In genomic region chr19:2841858-2842574, GRCh38 we compare ENCODE assay signal across 8 cellular contexts. TPM values are rescaled to one million over a fixed set of nuclear protein-coding genes. Genes with fewer than 3 reads are reported as not detected.
DNase-seq lines count a peak whose midpoint lies in the region; ATAC-seq, FAIRE-seq and TF ChIP-seq lines count a peak whose summit lies in the region.

No MANE protein-coding gene starts in this region.

- no peaks in the 10 kb centered on the region for H3K4me1 ChIP-seq in ACC112 (ENCODE audit: control insufficient read depth, insufficient read depth, low read length, unreplicated experiment)
- no peaks in the 10 kb centered on the region for H3K4me1 ChIP-seq in fibroblast of lung (ENCODE audit: control insufficient read depth, extremely low read depth, insufficient read depth, low read length)
- H3K4me1 ChIP-seq in parathyroid adenoma = no peaks in the 10 kb centered on the region

- H3K27me3 ChIP-seq in ACC112 (ENCODE audit: insufficient read depth, low read length) (no peaks in the 10 kb centered on the region), fibroblast of lung (ENCODE audit: control insufficient read depth, insufficient read depth, low read length) (no peaks in the 10 kb centered on the region), parathyroid adenoma (ENCODE audit: control insufficient read depth, insufficient read depth, low read length) (no peaks in the 10 kb centered on the region)

- H3K9ac ChIP-seq in fibroblast of lung (ENCODE audit: insufficient read depth, low read length) (peak overlapping the region; percentile 85), parathyroid adenoma (peak overlapping the region; percentile 57)

- H2AFZ ChIP-seq in ACC112 (ENCODE audit: low read length, unreplicated experiment) (peak overlapping the region; percentile 14), fibroblast of lung (ENCODE audit: low read length) (no peak overlapping the region), parathyroid adenoma (peak overlapping the region; percentile 52)

- H3K4me3 ChIP-seq in ACC112 (ENCODE audit: low read depth, low read length) (peak overlapping the region; percentile 87), fibroblast of lung (replicated peaks in 1 of 4; ENCODE audit: control extremely low read depth in 1 of 4, insufficient read depth in 1 of 4, low read depth in 3 of 4, low read length in 4 of 4) (peak overlapping the region; percentile 63 to 83 (median 80)), parathyroid adenoma (ENCODE audit: low read depth, low read length) (peak overlapping the region; percentile 68)

- in situ Hi-C loops in KBM-7 (cut with MboI; ENCODE audit: low pct_unique_long_range_greater_than_20kb, low sequenced_read_pairs) = no loop called here

- H3K79me2 ChIP-seq in ACC112 (ENCODE audit: control insufficient read depth, insufficient read depth, low read length, unreplicated experiment) = peaks cover 9% of the 10 kb centered on the region
- H3K79me2 ChIP-seq in fibroblast of lung (ENCODE audit: control insufficient read depth, insufficient read depth, low read length) = peaks cover 2% of the 10 kb centered on the region
- peaks cover 13% of the 10 kb centered on the region for H3K79me2 ChIP-seq in parathyroid adenoma

- no peaks in the 10 kb centered on the region for H3K9me3 ChIP-seq in fibroblast of lung (ENCODE audit: control insufficient read depth, insufficient read depth, low read depth, low read length)
- H3K9me3 ChIP-seq in parathyroid adenoma (ENCODE audit: control insufficient read depth, low read length) = no peaks in the 10 kb centered on the region

- FAIRE-seq in RCC 7860 (lab: Jason Lieb, UNC) = no peak

- CTCF ChIA-PET in RWPE1 (lab: Yijun Ruan, JAX) = no interaction called here

- peak; percentile 20 for ATAC-seq in GM19397 (IDR thresholded peaks at IDR 0.05; ENCODE audit: unreplicated experiment)

- H4K20me1 ChIP-seq in fibroblast of lung (ENCODE audit: control insufficient read depth, extremely low read depth, insufficient read depth, low read length) = no peaks in the 10 kb centered on the region

- peak overlapping the region; percentile 92 for H3K4me2 ChIP-seq in fibroblast of lung (ENCODE audit: extremely low read depth, insufficient read depth, low read length)
- peak overlapping the region; percentile 93 for H3K4me2 ChIP-seq in parathyroid adenoma (ENCODE audit: low read length)

- H3K36me3 ChIP-seq in ACC112 (ENCODE audit: insufficient read depth, low read length) (peaks cover 10% of the 10 kb centered on the region; the same call in 1 of the 2 replicates), fibroblast of lung (ENCODE audit: control insufficient read depth, insufficient read depth, low read length) (no peaks in the 10 kb centered on the region), parathyroid adenoma (ENCODE audit: control insufficient read depth, insufficient read depth, low read length) (no peaks in the 10 kb centered on the region)

- peak; percentile 18 for DNase-seq in RWPE1 (ENCODE audit: low spot score)
- DNase-seq in fibroblast of lung (ENCODE audit: low read depth in 2 of 2) = no peak
- DNase-seq in LoVo (ENCODE audit: low spot score) = no peak
- no peak for DNase-seq in KBM-7
- DNase-seq in RCC 7860 (ENCODE audit: low spot score) = no peak

- H3K27ac ChIP-seq in ACC112 (ENCODE audit: low read depth, low read length) (no peak overlapping the region), RWPE1 (peak overlapping the region; percentile 86), fibroblast of lung (ENCODE audit: insufficient read depth, low read length) (peak overlapping the region; percentile 32), parathyroid adenoma (no peak overlapping the region)

- POLR2A ChIA-PET in RWPE1 (lab: Yijun Ruan, JAX; ENCODE audit: low non-redundant PET) = interaction anchor here (0.6 kb wide), 1 partner anchor 59 kb away, joined by 3 read pairs; the partner anchor contains the start of gene ZNF57

- TF ChIP-seq CTCF in RWPE1 (conservative IDR thresholded peaks at IDR 0.05; ENCODE audit: low read depth) = no peak
- TF ChIP-seq CTCF in fibroblast of lung (conservative IDR thresholded peaks at IDR 0.05 in 1 of 2, IDR thresholded peaks at IDR 0.05 in 1 of 2; ENCODE audit: low read depth in 1 of 2, low read length in 2 of 2) = no peak
- no peak for TF ChIP-seq CTCF in parathyroid adenoma (IDR thresholded peaks at IDR 0.05)

RNA-seq across cellular contexts. Expression of gene ZNF555, which starts 0.7 kb away (rescaled TPM):
- total RNA-seq in fibroblast of lung = 4.6 and 5.9 TPM in 2 replicates
- 3.8 and 5.0 TPM in 2 replicates for polyA plus RNA-seq in fibroblast of lung
- 2.7 and 2.9 TPM in 2 replicates for polyA plus RNA-seq in fibroblast of lung (2012)
- 1.2 and 2.3 TPM in 2 replicates for polyA minus RNA-seq in fibroblast of lung (ENCODE audit: low replicate concordance)

RNA-seq across cellular contexts. Expression of gene ZNF554, which starts 22.3 kb away (rescaled TPM):
- 4.9 and 5.8 TPM in 2 replicates for total RNA-seq in fibroblast of lung
- polyA plus RNA-seq in fibroblast of lung = 1.0 and 2.0 TPM in 2 replicates
- 1.0 and 2.0 TPM in 2 replicates for polyA plus RNA-seq in fibroblast of lung (2012)
- polyA minus RNA-seq in fibroblast of lung (ENCODE audit: low replicate concordance) = 1.4 TPM in 2 replicates

RNA-seq across cellular contexts. Expression of gene ZNF556, which starts 25.1 kb away (rescaled TPM):
- total RNA-seq in fibroblast of lung = under 0.01 and 0.17 TPM in 2 replicates
- polyA plus RNA-seq in fibroblast of lung = 0.02 and 0.09 TPM in 2 replicates
- polyA plus RNA-seq in fibroblast of lung (2012) = 0.05 TPM in 1 of 2 replicates, not detected in the other
- not detected in 2 replicates for polyA minus RNA-seq in fibroblast of lung (ENCODE audit: low replicate concordance)

RNA-seq across cellular contexts. Expression of gene THOP1, which starts 56.7 kb away (rescaled TPM):
- total RNA-seq in fibroblast of lung = 28.8 and 49.5 TPM in 2 replicates
- polyA plus RNA-seq in fibroblast of lung = 23.6 and 48.1 TPM in 2 replicates
- polyA plus RNA-seq in fibroblast of lung (2012) = 42.3 and 89.8 TPM in 2 replicates
- polyA minus RNA-seq in fibroblast of lung (ENCODE audit: low replicate concordance) = 58.8 and 81.6 TPM in 2 replicates

RNA-seq across cellular contexts. Expression of gene ZNF57, which starts 58.7 kb away (rescaled TPM):
- total RNA-seq in fibroblast of lung = 4.1 and 5.3 TPM in 2 replicates
- 2.2 and 2.8 TPM in 2 replicates for polyA plus RNA-seq in fibroblast of lung
- 1.7 and 2.0 TPM in 2 replicates for polyA plus RNA-seq in fibroblast of lung (2012)
- polyA minus RNA-seq in fibroblast of lung (ENCODE audit: low replicate concordance) = 0.27 and 0.63 TPM in 2 replicates

Comparison
In these comparisons a context has a peak if more than half of its experiments do, and no peak if none do; other contexts are left out.
1. H3K27ac ChIP-seq: peak in RWPE1 (single experiment) and fibroblast of lung (single experiment); none in ACC112 (single experiment) and parathyroid adenoma (single experiment).
2. Peak in every context shown above with its lines, with median percentiles within 50 percentile points of each other: H3K4me3 ChIP-seq.